8 cellular contexts compared by ENCODE assay signal in genomic region chr3:188578579-188579363, GRCh38.
DNase-seq lines count a peak whose midpoint lies in the region; ATAC-seq and TF ChIP-seq lines count a peak whose summit lies in the region.

No MANE protein-coding gene starts in this region.

- H4K20me1 ChIP-seq in DOHH2 (ENCODE audit: control insufficient read depth, insufficient read depth, low read depth, low read length): no peaks in the 10 kb centered on the region

- H3K4me1 ChIP-seq in DOHH2 (ENCODE audit: control insufficient read depth, low read length): peaks cover 93% of the 10 kb centered on the region

- H3K4me2 ChIP-seq in DOHH2 (ENCODE audit: low read length): peak overlapping the region; percentile 81

- DNase-seq in NOMO-1 treated with DMSO at 0.1 percent for 48 hours (lab: John Stamatoyannopoulos, UW; ENCODE audit: unreplicated experiment): peak; percentile 51
- peak; percentile 98 for DNase-seq in fibroblast of gingiva (ENCODE audit: low read depth)
- peak; percentile 43 for DNase-seq in pons (ENCODE audit: low spot score)
- DNase-seq in SW 1271 (lab: John Stamatoyannopoulos, UW): no peak
- no peak for DNase-seq in AML-193 (lab: John Stamatoyannopoulos, UW)
- DNase-seq in HT-29 (ENCODE audit: low spot score): no peak

- TF ChIP-seq CTCF in DOHH2 (IDR thresholded peaks at IDR 0.05; ENCODE audit: low read depth, low read length, poor library complexity, severe bottlenecking): no peak

- no peaks in the 10 kb centered on the region for H3K9me2 ChIP-seq in DOHH2 (replicated peaks; ENCODE audit: control insufficient read depth, low read length)

- peaks cover 39% of the 10 kb centered on the region for H3K36me3 ChIP-seq in DOHH2 (ENCODE audit: control insufficient read depth, low read length)

- peaks cover 26% of the 10 kb centered on the region for H3K79me2 ChIP-seq in DOHH2 (ENCODE audit: control insufficient read depth, low read length)

- no peaks in the 10 kb centered on the region for H3K9me3 ChIP-seq in DOHH2 (ENCODE audit: control insufficient read depth, insufficient read depth, low read length)

- peaks cover 15% of the 10 kb centered on the region for H3F3A ChIP-seq in DOHH2 (ENCODE audit: control insufficient read depth, insufficient read depth)

- no peaks in the 10 kb centered on the region for H3K27me3 ChIP-seq in DOHH2 (ENCODE audit: control insufficient read depth, low read length)

- H3K4me3 ChIP-seq in DOHH2 (ENCODE audit: low read length): peak overlapping the region; percentile 50

- peak overlapping the region; percentile 87 for H3K27ac ChIP-seq in DOHH2 (ENCODE audit: low read depth, low read length)

- ATAC-seq in HG02970 (IDR thresholded peaks at IDR 0.05; ENCODE audit: low FRiP score, unreplicated experiment): no peak

Comparison
In these comparisons a context has a peak if more than half of its experiments do, and no peak if none do; other contexts are left out.
1. DNase-seq: peak in NOMO-1 treated with DMSO at 0.1 percent for 48 hours (single experiment), fibroblast of gingiva (single experiment) and pons (single experiment); none in SW 1271 (0 of 2), AML-193 (0 of 2) and HT-29 (single experiment).